In genomic region chr20:64050261-64051032, GRCh38 we compare ENCODE assay signal across 2 cellular contexts.
TF ChIP-seq lines count a peak whose summit lies in the region.

No MANE protein-coding gene starts in this region.

TF ChIP-seq in IMR-90, 13 proteins besides CTCF, POLR2A, EP300 and RAD21:
- no peak for TF ChIP-seq ELK1 (IDR thresholded peaks at IDR 0.05; ENCODE audit: borderline replicate concordance, low read depth, low read length)
- TF ChIP-seq RFX5 (IDR thresholded peaks at IDR 0.05; ENCODE audit: low read depth, low read length) = no peak
- TF ChIP-seq USF2 (IDR thresholded peaks at IDR 0.05; ENCODE audit: low read depth, low read length) = no peak
- TF ChIP-seq SMC3 (IDR thresholded peaks at IDR 0.05; ENCODE audit: low read depth, low read length) = no peak
- TF ChIP-seq NFE2L2 (IDR thresholded peaks at IDR 0.05; ENCODE audit: low read depth, low read length) = no peak
- TF ChIP-seq BHLHE40 (IDR thresholded peaks at IDR 0.05; ENCODE audit: low read depth, low read length) = no peak
- TF ChIP-seq MXI1 (IDR thresholded peaks at IDR 0.05; ENCODE audit: borderline replicate concordance, low read depth, low read length) = no peak
- no peak for TF ChIP-seq CHD1 (IDR thresholded peaks at IDR 0.05; ENCODE audit: low read depth, low read length)
- TF ChIP-seq RCOR1 (IDR thresholded peaks at IDR 0.05; ENCODE audit: insufficient replicate concordance, low read length) = no peak
- no peak for TF ChIP-seq FOS (IDR thresholded peaks at IDR 0.05; ENCODE audit: low read depth, low read length)
- no peak for TF ChIP-seq MAZ (IDR thresholded peaks at IDR 0.05; ENCODE audit: borderline replicate concordance, low read depth, low read length)
- no peak for TF ChIP-seq MAFK (IDR thresholded peaks at IDR 0.05; ENCODE audit: low read depth, low read length)
- no peak for TF ChIP-seq CEBPB (IDR thresholded peaks at IDR 0.05; ENCODE audit: low read depth, low read length)

TF ChIP-seq in H1, 55 proteins besides CTCF, POLR2A, EP300 and RAD21:
- TF ChIP-seq KDM1A (IDR thresholded peaks at IDR 0.05; ENCODE audit: borderline replicate concordance, low read length) = no peak
- no peak for TF ChIP-seq JUN (IDR thresholded peaks at IDR 0.05; ENCODE audit: low read depth, low read length)
- no peak for TF ChIP-seq SIN3A (conservative IDR thresholded peaks at IDR 0.05 in 1 of 2, IDR thresholded peaks at IDR 0.05 in 1 of 2; ENCODE audit: low read depth in 1 of 2, low read length in 2 of 2)
- no peak for TF ChIP-seq CBX8 (IDR thresholded peaks at IDR 0.05; ENCODE audit: borderline replicate concordance, low read depth, low read length)
- TF ChIP-seq MAX (IDR thresholded peaks at IDR 0.05) = no peak
- no peak for TF ChIP-seq FOSL1 (IDR thresholded peaks at IDR 0.05; ENCODE audit: insufficient read depth, low read depth, low read length)
- TF ChIP-seq KDM4A (IDR thresholded peaks at IDR 0.05; ENCODE audit: low read depth, low read length, severe bottlenecking) = no peak
- no peak for TF ChIP-seq RBBP5 (IDR thresholded peaks at IDR 0.05; ENCODE audit: borderline replicate concordance, low read depth, low read length)
- TF ChIP-seq TAF1 (IDR thresholded peaks at IDR 0.05; ENCODE audit: low read depth, low read length) = no peak
